27 cellular contexts compared by ENCODE assay signal in the genomic region with DNA sequence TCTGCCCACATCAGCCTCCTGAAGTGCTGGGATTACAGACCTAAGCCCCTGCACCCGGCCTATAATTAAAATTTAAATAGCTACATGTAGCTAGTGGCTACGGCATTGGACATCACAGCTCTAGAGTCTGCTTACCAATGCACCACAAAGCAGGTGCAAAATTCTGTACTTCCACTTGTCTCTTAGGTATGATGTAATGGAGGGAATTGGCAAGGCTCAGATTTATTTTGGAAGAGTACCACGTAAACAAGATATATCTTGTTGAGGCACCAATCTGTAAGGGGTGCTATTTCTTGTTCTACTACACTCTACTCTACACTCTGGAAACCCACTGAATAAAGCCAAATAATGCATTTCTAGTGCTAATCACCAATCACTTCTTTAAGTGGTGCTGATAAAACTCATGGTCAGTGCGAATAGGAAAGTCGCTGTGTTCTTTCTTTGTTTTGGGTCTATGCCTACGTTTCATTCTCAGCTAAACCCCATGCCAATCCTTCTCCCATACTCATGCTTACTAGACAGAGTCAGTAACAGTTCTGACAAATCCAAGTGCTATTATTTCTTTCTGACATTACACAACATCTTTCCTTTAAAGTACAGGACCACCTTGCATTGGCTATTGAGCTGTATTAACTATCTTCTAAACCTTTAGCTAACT.
A peak's percentile ranks its signal among the peaks of the same experiment; 100 is the strongest.
DNase-seq lines count a peak whose midpoint lies in the region; ATAC-seq, FAIRE-seq and TF ChIP-seq lines count a peak whose summit lies in the region.
"Had no signal": no experiment of that assay in that cellular context is flagged by ENCODE, and none has a peak within 500 bp of the region (broad histone marks: within the 10 kb centered on the region; RNA-seq: fewer than 3 reads in every experiment).

No MANE protein-coding gene starts in this region.

- H3K4me3 Mint-ChIP-seq in chondrocyte (ENCODE audit: unreplicated experiment) = no peak overlapping the region
- H3K4me3 Mint-ChIP-seq: CD4-positive, alpha-beta T cell; GM23338; H9; T-cell had no signal

- peaks cover 5 to 14% (median 8%) of the 10 kb centered on the region in 3 donors for H3K4me1 ChIP-seq in pancreas
- H3K4me1 ChIP-seq: BLaER1 treated with 17β-estradiol and CSF1 and Interleukin-3, amounts not matched to agents 10 nM and 100 nM had no signal

- intact Hi-C loops in pancreas (cut with DNase I) = no loop called here

- H3K9me3 Mint-ChIP-seq in chondrocyte (ENCODE audit: low read depth) = peaks cover 3% of the 10 kb centered on the region
- H3K9me3 Mint-ChIP-seq: CD4-positive, alpha-beta T cell; GM23338; H9; T-cell had no signal

- no peaks in the 10 kb centered on the region for H3K27me3 ChIP-seq in pancreas
- H3K27me3 ChIP-seq: BLaER1 treated with 17β-estradiol and CSF1 and Interleukin-3, amounts not matched to agents 10 nM and 100 nM had no signal

- peaks cover 61% of the 10 kb centered on the region for H3K4me1 Mint-ChIP-seq in chondrocyte (ENCODE audit: low read depth)
- H3K4me1 Mint-ChIP-seq: T-cell had no signal

- TF ChIP-seq CTCF in LNCaP clone FGC (IDR thresholded peaks at IDR 0.05; ENCODE audit: control insufficient read depth, extremely low read depth, insufficient read depth) = no peak
- no peak for TF ChIP-seq CTCF in chondrocyte (IDR thresholded peaks at IDR 0.05)
- no peak for TF ChIP-seq CTCF in pancreas (IDR thresholded peaks at IDR 0.05)

- peak overlapping the region; percentile 38 for H3K27ac Mint-ChIP-seq in chondrocyte (ENCODE audit: unreplicated experiment)
- H3K27ac Mint-ChIP-seq: CD4-positive, alpha-beta T cell; T-cell had no signal

- no peak overlapping the region for H3K4me3 ChIP-seq in LNCaP clone FGC (ENCODE audit: low read depth, low read length)
- H3K4me3 ChIP-seq in pancreas = no peak overlapping the region
- H3K4me3 ChIP-seq: BLaER1 treated with 17β-estradiol and CSF1 and Interleukin-3, amounts not matched to agents 10 nM and 100 nM; GM23338 had no signal

- H3K36me3 Mint-ChIP-seq in chondrocyte (ENCODE audit: low read depth) = no peaks in the 10 kb centered on the region
- H3K36me3 Mint-ChIP-seq: T-cell had no signal

- no peaks in the 10 kb centered on the region for H3K36me3 ChIP-seq in pancreas
- H3K36me3 ChIP-seq: BLaER1 treated with 17β-estradiol and CSF1 and Interleukin-3, amounts not matched to agents 10 nM and 100 nM had no signal

- ATAC-seq in pancreas = peak; percentile 71 to 86 (median 80)
- ATAC-seq: GM23338, T-cell had no signal

- H3K9me3 ChIP-seq in pancreas = no peaks in the 10 kb centered on the region
- H3K9me3 ChIP-seq: BLaER1 treated with 17β-estradiol and CSF1 and Interleukin-3, amounts not matched to agents 10 nM and 100 nM had no signal

- no peak for FAIRE-seq in pancreas (lab: Jason Lieb, UNC)
- FAIRE-seq: A204.1, D721Med, GM18507 had no signal

- peak overlapping the region in 2 of 4 donors; percentile 59 to 72 for H3K27ac ChIP-seq in pancreas
- H3K27ac ChIP-seq: BLaER1 treated with 17β-estradiol and CSF1 and Interleukin-3, amounts not matched to agents 10 nM and 100 nM; RWPE1 had no signal

- WGBS in pancreas, 2 donors = 34 to 37% methylated on average over 6 of the region's 6 CpGs

- H3K27me3 Mint-ChIP-seq in chondrocyte (ENCODE audit: low read depth) = no peaks in the 10 kb centered on the region

- DNase-seq in NCI-H2196 (lab: John Stamatoyannopoulos, UW; ENCODE audit: unreplicated experiment) (peak; percentile 18), NCI-H2196 treated with DMSO at 0.1 percent for 48 hours (lab: John Stamatoyannopoulos, UW; ENCODE audit: unreplicated experiment) (no peak), LNCaP clone FGC (ENCODE audit: low read depth) (peak; percentile 65), chondrocyte (ENCODE audit: low spot score) (no peak), pancreas (no peak), RPMI8226 (no peak), HuH-7 (ENCODE audit: low spot score) (no peak), DMS 273 treated with DMSO at 0.1 percent for 48 hours (lab: John Stamatoyannopoulos, UW) (no peak)
- DNase-seq: AML-193; CD4-positive, alpha-beta T cell; DMS53; H9; NCI-H1105 treated with DMSO at 0.1 percent for 48 hours; NCI-H146; NCI-H2081; NCI-H2171; NCI-H446 treated with DMSO at 0.1 percent for 48 hours; NCI-H526; NCI-H82; SHP77; T-cell had no signal

Comparison
In these comparisons a context has a peak if more than half of its experiments do, and no peak if none do; other contexts are left out.
1. DNase-seq: peak in NCI-H2196 (single experiment) and LNCaP clone FGC (single experiment); none in NCI-H2196 treated with DMSO at 0.1 percent for 48 hours (single experiment), chondrocyte (single experiment), pancreas (0 of 6), RPMI8226 (single experiment), HuH-7 (single experiment) and DMS 273 treated with DMSO at 0.1 percent for 48 hours (single experiment).